Comparison of ENCODE assay signal across 9 cellular contexts in the genomic region with DNA sequence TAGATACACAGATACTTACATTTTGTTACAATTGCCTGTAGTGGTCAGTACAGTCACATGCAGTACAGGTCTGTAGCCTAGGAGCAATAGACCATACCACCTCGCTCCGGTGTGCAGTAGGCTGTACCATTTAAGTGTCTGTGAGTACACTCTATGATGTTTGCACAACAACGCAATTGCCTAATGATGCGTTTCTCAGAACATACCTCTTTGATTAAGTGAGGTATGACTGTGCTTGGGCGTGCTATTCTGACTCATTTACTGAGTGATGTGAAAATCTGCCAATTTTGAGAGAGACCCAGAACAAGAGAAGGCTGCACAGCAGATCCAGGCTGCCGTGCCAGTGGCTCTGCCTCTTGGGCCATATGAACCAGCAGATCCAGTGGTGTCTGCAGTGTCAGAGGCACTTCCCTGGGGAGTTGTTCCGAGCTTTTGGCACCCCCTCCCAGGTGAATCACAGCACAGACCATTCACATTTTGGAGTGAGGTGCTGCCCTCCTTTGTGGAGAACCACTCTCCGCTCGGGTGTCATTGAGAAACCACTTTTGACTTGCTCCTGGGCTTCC. TPM values are rescaled to one million over a fixed set of nuclear protein-coding genes. Genes with fewer than 3 reads are reported as not detected.
DNase-seq lines count a peak whose midpoint lies in the region; ATAC-seq and TF ChIP-seq lines count a peak whose summit lies in the region.
"Had no signal": no experiment of that assay in that cellular context is flagged by ENCODE, and none has a peak within 500 bp of the region (broad histone marks: within the 10 kb centered on the region; RNA-seq: fewer than 3 reads in every experiment).

No MANE protein-coding gene starts in this region.

- no peak overlapping the region for H3K27ac ChIP-seq in H9 (ENCODE audit: insufficient read length, low read depth, low read length)

- no peak overlapping the region for H4K91ac ChIP-seq in H9 (ENCODE audit: insufficient read length, low read depth, low read length)

- H2BK120ac ChIP-seq in H9 (ENCODE audit: low read depth, low read length, poor library complexity, severe bottlenecking), result no peak overlapping the region

- no peaks in the 10 kb centered on the region for H3K27me3 ChIP-seq in H9 (ENCODE audit: insufficient read depth, low read length)

- no peak overlapping the region for H3K56ac ChIP-seq in H9 (ENCODE audit: insufficient read length, low read depth, low read length)

- H3K79me1 ChIP-seq in H9 (ENCODE audit: insufficient read depth, low read depth, low read length, poor library complexity, severe bottlenecking), result no peaks in the 10 kb centered on the region

- no peak overlapping the region for H3T11ph ChIP-seq in H9 (ENCODE audit: low read length)

- no peak overlapping the region for H3K4me2 ChIP-seq in H9 (ENCODE audit: insufficient read depth, insufficient read length, low read length)

- no peak overlapping the region for H3K27ac Mint-ChIP-seq in H9
- H3K27ac Mint-ChIP-seq: activated naive CD8-positive, alpha-beta T cell had no signal

- H3K18ac ChIP-seq in H9 (ENCODE audit: insufficient read length, low read depth, low read length), result no peak overlapping the region

- no peaks in the 10 kb centered on the region for H3K79me2 ChIP-seq in H9 (ENCODE audit: insufficient read depth, low read length)

- no peaks in the 10 kb centered on the region for H3K9me3 ChIP-seq in H9 (ENCODE audit: control insufficient read depth, low read depth, low read length)

- WGBS in H9 (ENCODE audit: extremely low coverage, insufficient read length, low lambda C conversion rate), result no CpG with 5 or more reads among the region's 9 CpGs

- no peak for ATAC-seq in GM19455 (IDR thresholded peaks at IDR 0.05; ENCODE audit: unreplicated experiment)

- no peak overlapping the region for H2BK15ac ChIP-seq in H9 (ENCODE audit: low read depth, low read length)

- no peak overlapping the region for H3K14ac ChIP-seq in H9 (ENCODE audit: insufficient read depth, low read length)

- intact Hi-C loops in posterior vena cava (cut with DNase I), result no loop called here

- TF ChIP-seq CTCF in H9 (conservative IDR thresholded peaks at IDR 0.05), result no peak

- no peak overlapping the region for H2BK20ac ChIP-seq in H9 (ENCODE audit: low read depth, low read length, poor library complexity, severe bottlenecking)

- H2BK12ac ChIP-seq in H9 (ENCODE audit: insufficient read length, low read depth, low read length), result no peak overlapping the region

- no peaks in the 10 kb centered on the region for H3K9me3 Mint-ChIP-seq in H9

- H3K9ac ChIP-seq in H9 (ENCODE audit: extremely low read depth, insufficient read length, low read length), result no peak overlapping the region

- no peaks in the 10 kb centered on the region for H3K4me1 Mint-ChIP-seq in H9

- no peak overlapping the region for H3K4ac ChIP-seq in H9 (ENCODE audit: low read depth, low read length)

- no peak overlapping the region for H2AK5ac ChIP-seq in H9 (ENCODE audit: insufficient read length, low read length)

- H3K36me3 Mint-ChIP-seq in H9 (ENCODE audit: insufficient read depth in 1 of 3, low read depth in 3 of 3), result no peaks in the 10 kb centered on the region
- H3K36me3 Mint-ChIP-seq: activated naive CD8-positive, alpha-beta T cell had no signal

- H3K4me3 Mint-ChIP-seq in H9, result no peak overlapping the region
- H3K4me3 Mint-ChIP-seq: activated naive CD8-positive, alpha-beta T cell had no signal

- no peak overlapping the region for H4K8ac ChIP-seq in H9 (replicated peaks; ENCODE audit: insufficient read length, low read depth, low read length)

- H3K27me3 Mint-ChIP-seq in H9 (ENCODE audit: low read depth), result no peaks in the 10 kb centered on the region; the same call in none of the 2 replicates

- H2BK5ac ChIP-seq in H9 (ENCODE audit: insufficient read length, low read length), result no peak overlapping the region

- H3K23me2 ChIP-seq in H9 (ENCODE audit: insufficient read length, low read depth, low read length, poor library complexity, severe bottlenecking), result no peaks in the 10 kb centered on the region

- TF ChIP-seq POLR2A in erythroblast (IDR thresholded peaks at IDR 0.05; ENCODE audit: low read length), result no peak

- H2AFZ ChIP-seq in H9 (ENCODE audit: low read length), result no peak overlapping the region

- no peaks in the 10 kb centered on the region for H3K4me1 ChIP-seq in H9 (ENCODE audit: insufficient read depth, low read length)

- no peak overlapping the region for H4K5ac ChIP-seq in H9 (ENCODE audit: insufficient read length, low read depth, low read length)

- H4K20me1 ChIP-seq in H9 (ENCODE audit: control insufficient read depth, insufficient read depth, insufficient read length), result no peaks in the 10 kb centered on the region

- no peak overlapping the region for H3K23ac ChIP-seq in H9 (ENCODE audit: insufficient read length, low read depth, low read length)

- DNase-seq in H9, result peak; percentile 8
- peak; percentile 89 for DNase-seq in NCI-H345 (lab: John Stamatoyannopoulos, UW)
- DNase-seq in ecto neural progenitor cell (ENCODE audit: low spot score), result peak; percentile 14
- DNase-seq in posterior vena cava (ENCODE audit: low spot score), result peak; percentile 69
- DNase-seq in NCI-H526 treated with DMSO at 0.1 percent for 48 hours (lab: John Stamatoyannopoulos, UW), result no peak
- no peak for DNase-seq in erythroblast (lab: John Stamatoyannopoulos, UW)
- DNase-seq in activated CD4-positive, alpha-beta T cell treated with anti-CD3 and anti-CD28 coated beads, Interleukin-2, amount 50 U/mL, for 48 hours, result no peak

RNA-seq across cellular contexts. Expression of a gene that starts 20.4 kb away (rescaled TPM):
- total RNA-seq in H9 (2021) (2.8 and 3.2 TPM in 2 replicates), posterior vena cava (not detected)

Comparison
In these comparisons a context has a peak if more than half of its experiments do, and no peak if none do; other contexts are left out.
1. DNase-seq: peak in H9 (single experiment), NCI-H345 (single experiment), ecto neural progenitor cell (single experiment) and posterior vena cava (single experiment); none in NCI-H526 treated with DMSO at 0.1 percent for 48 hours (single experiment), erythroblast (0 of 2) and activated CD4-positive, alpha-beta T cell treated with anti-CD3 and anti-CD28 coated beads, Interleukin-2, amount 50 U/mL, for 48 hours (0 of 2).